In the genomic region with DNA sequence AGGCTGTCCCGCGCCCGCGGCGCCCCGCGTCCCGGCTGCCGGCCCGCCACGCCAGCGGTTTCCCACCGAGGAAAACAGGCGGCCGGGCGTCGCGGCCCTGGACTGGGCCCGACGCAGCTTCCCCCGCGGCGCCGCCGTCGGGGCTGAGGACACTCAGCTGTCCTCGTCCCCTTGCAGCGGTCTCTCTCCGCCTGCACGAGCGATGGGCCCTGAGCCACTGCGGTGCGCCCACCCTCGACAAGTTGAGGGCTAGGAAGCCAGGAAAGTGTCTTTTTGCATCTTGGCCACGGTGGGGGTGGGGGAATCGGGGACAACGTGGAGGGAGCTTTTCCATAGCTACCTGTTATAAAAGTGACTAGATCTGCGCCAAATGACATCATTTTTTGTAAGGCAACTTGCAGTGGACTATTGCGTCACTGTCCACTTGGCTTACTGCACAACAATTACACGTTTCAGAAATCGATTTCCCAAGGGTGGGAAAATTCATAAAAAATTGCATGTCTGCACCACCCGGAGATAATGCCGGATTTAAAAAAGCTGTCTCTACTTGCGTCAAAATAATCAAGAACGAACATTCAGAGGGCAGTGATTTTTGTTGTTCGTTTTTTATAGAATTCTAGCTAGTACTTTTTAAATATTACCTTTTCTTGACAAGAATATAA, we compare ENCODE assay signal across 8 cellular contexts. TPM values are rescaled to one million over a fixed set of nuclear protein-coding genes. Genes with fewer than 3 reads are reported as not detected.
DNase-seq lines count a peak whose midpoint lies in the region; ATAC-seq and TF ChIP-seq lines count a peak whose summit lies in the region.

No MANE protein-coding gene starts in this region.

- in situ Hi-C loops in GM18951 (cut with MboI; ENCODE audit: low sequenced_read_pairs, unreplicated experiment), result no loop called here

- H3K4me1 ChIP-seq in thyroid gland, result peaks cover 0 to 4% of the 10 kb centered on the region in 2 donors

- peaks cover 9% of the 10 kb centered on the region for H3K4me1 Mint-ChIP-seq in memory B cell

- intact Hi-C loops in thyroid gland (cut with DNase I), result no loop called here
- intact Hi-C loops in posterior vena cava (cut with DNase I), result no loop called here

- peak; percentile 32 for DNase-seq in CD1c-positive myeloid dendritic cell (ENCODE audit: extremely low spot score)
- peak; percentile 69 for DNase-seq in OCI-M1 (lab: John Stamatoyannopoulos, UW)
- DNase-seq in dedifferentiated amniotic fluid mesenchymal stem cell (ENCODE audit: extremely low spot score), result peak; percentile 38
- DNase-seq in memory B cell (ENCODE audit: low spot score in 2 of 2), result no peak
- peak in 1 of 2 donors; percentile 21 for DNase-seq in thyroid gland
- DNase-seq in posterior vena cava (ENCODE audit: low spot score), result no peak

- no peak for TF ChIP-seq CTCF in thyroid gland (IDR thresholded peaks at IDR 0.05)

- H3K27me3 Mint-ChIP-seq in memory B cell, result no peaks in the 10 kb centered on the region

- H3K27ac Mint-ChIP-seq in memory B cell, result peak overlapping the region; percentile 90

- peak overlapping the region; percentile 6 to 55 (median 42) for H3K4me3 ChIP-seq in thyroid gland (replicated peaks in 1 of 3)

- no peaks in the 10 kb centered on the region for H3K27me3 ChIP-seq in thyroid gland

- no peaks in the 10 kb centered on the region for H3K9me3 Mint-ChIP-seq in memory B cell

- H3K9me3 ChIP-seq in thyroid gland, result no peaks in the 10 kb centered on the region

- TF ChIP-seq POLR2A in GM18951 (IDR thresholded peaks at IDR 0.05; ENCODE audit: extremely low read depth, insufficient read depth, insufficient read length) (peak; percentile 45), thyroid gland (IDR thresholded peaks at IDR 0.05) (peak in 1 of 2 donors; percentile 29)

- ATAC-seq in HG03139 (IDR thresholded peaks at IDR 0.05; ENCODE audit: unreplicated experiment) (peak; percentile 27), memory B cell (ENCODE audit: low read depth) (peak; percentile 22)

- H3K36me3 ChIP-seq in thyroid gland, result no peaks in the 10 kb centered on the region

- no peaks in the 10 kb centered on the region for H3K36me3 Mint-ChIP-seq in memory B cell

- H3K27ac ChIP-seq in thyroid gland, result peak overlapping the region; percentile 90 to 96 (median 92)

- H3K4me3 Mint-ChIP-seq in memory B cell, result peak overlapping the region; percentile 81

- 4 to 5% methylated on average over 12 to 14 of the region's 46 CpGs for WGBS in thyroid gland, 2 donors

RNA-seq across cellular contexts. Expression of a gene that starts 1.1 kb away (rescaled TPM):
- 10 to 100 TPM; 12.4 to 19.4 (median 13.7) TPM for total RNA-seq in thyroid gland
- 1 to 10 TPM; 6.3 to 7.2 TPM for total RNA-seq in posterior vena cava

RNA-seq across cellular contexts. Expression of a gene that starts 28.9 kb away (rescaled TPM):
- total RNA-seq in thyroid gland, result 100 to 1,000 TPM; 115 to 176 (median 138) TPM
- 100 to 1,000 TPM; 114 to 122 TPM for total RNA-seq in posterior vena cava

Comparison
In these comparisons a context has a peak if more than half of its experiments do, and no peak if none do; other contexts are left out.
1. DNase-seq: peak in CD1c-positive myeloid dendritic cell (single experiment), OCI-M1 (single experiment) and dedifferentiated amniotic fluid mesenchymal stem cell (single experiment); none in memory B cell (0 of 2) and posterior vena cava (single experiment).